Comparison of ENCODE assay signal across 8 cellular contexts in the genomic region with DNA sequence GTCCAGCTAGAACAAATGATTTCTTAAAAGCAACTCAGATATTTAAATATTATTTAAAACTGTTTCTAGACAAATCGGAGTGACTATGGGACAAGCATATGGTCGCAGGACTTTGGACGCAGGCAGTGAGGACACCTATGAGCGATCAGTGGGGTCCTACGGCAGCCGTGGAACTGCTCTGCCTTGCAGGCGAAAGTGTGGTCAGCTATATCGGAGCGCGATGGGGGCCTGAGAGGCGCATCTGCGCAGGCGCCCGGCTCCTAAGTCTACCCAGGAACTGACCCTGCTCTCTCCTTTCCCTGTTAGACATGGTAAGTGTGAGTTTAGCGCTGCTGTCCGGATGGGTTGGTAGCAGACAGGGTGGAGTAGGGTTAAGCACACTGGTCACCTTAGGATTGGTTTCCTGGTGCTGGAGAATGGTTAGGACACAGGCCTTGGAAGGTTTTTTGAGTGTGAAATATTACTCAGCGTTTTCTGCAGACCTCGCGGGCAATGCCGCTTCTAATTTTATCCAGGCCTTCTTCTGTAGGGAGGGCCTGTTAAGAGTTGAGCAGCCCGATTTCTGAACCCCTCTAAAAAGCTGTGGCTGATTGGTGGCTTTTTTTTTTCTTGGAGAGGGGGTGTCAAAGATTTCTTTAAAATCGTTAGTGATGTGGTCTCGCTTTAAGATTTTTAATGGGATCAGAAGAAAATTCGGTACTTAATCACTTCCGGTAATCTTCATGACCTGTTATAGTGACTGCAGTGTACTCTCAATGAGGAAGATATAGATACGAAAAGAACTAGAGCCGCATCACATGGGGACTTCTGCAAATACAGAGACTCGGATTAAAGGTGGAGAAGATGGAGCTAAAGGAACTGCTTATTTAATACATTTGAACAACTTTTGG. TPM values are rescaled to one million over a fixed set of nuclear protein-coding genes. Genes with fewer than 3 reads are reported as not detected.
DNase-seq lines count a peak whose midpoint lies in the region; ATAC-seq and TF ChIP-seq lines count a peak whose summit lies in the region.

Gene RABGGTB (plus strand): TSS at position 293 of the 890 bp plus-strand sequence. CDS start 16 bp downstream, at position 309.

- peaks cover 48% of the 10 kb centered on the region for H4K20me1 ChIP-seq in PC-3 (ENCODE audit: low read length)

- 0 out of 2 replicates have a peak, but pooled peaks have one; percentile 15 for TF ChIP-seq EP300 in Ishikawa (IDR thresholded peaks at IDR 0.05; ENCODE audit: borderline replicate concordance)

- H3K4me3 ChIP-seq in PC-3 (ENCODE audit: low read length) (peak within 1 kb of the TSS; percentile 95), mucosa of descending colon (peak within 1 kb of the TSS; percentile 33)

- ATAC-seq in GM21576 (IDR thresholded peaks at IDR 0.05; ENCODE audit: unreplicated experiment) (peak; percentile 68), PC-3 (peak; percentile 84), mucosa of descending colon (peak; percentile 99)

- BruUV-seq in PC-3 (replicated peaks; lab: Mats Ljungman, UMichigan), result TSS peak; percentile 73

- peak within 1 kb of the TSS; percentile 99 for H3K9ac ChIP-seq in PC-3 (ENCODE audit: low read length)

- no peaks in the 10 kb centered on the region for H3K27me3 ChIP-seq in PC-3 (ENCODE audit: low read length)

- peaks cover 58% of the 10 kb centered on the region for H3K79me2 ChIP-seq in PC-3 (ENCODE audit: low read length)

- peaks cover 43% of the 10 kb centered on the region for H3K36me3 ChIP-seq in PC-3 (ENCODE audit: low read depth, low read length)
- H3K36me3 ChIP-seq in mucosa of descending colon (ENCODE audit: low read depth), result peaks cover 4% of the 10 kb centered on the region

- H3F3A ChIP-seq in PC-3 (ENCODE audit: low read length, unreplicated experiment), result peaks cover 5% of the 10 kb centered on the region

- POLR2A ChIA-PET in PC-3 (lab: Charles Lee; ENCODE audit: unreplicated experiment), result interaction anchor here (0.5 to 0.6 kb wide), 3 partner anchors 26 to 1270 kb away, joined by 3 to 13 read pairs (median 13); no protein-coding TSS in a partner anchor

- DNase-seq in DMS114 treated with DMSO at 0.1 percent for 48 hours (lab: John Stamatoyannopoulos, UW; ENCODE audit: unreplicated experiment) (peak; percentile 96), PC-3 (peak; percentile 97), activated T-cell treated with anti-CD3 and anti-CD28 coated beads for 48 hours (ENCODE audit: low read depth) (peak; percentile 91), epithelial cell of prostate (ENCODE audit: low read depth, low spot score) (peak; percentile 69), mucosa of descending colon (peak; percentile 96 to 98 (median 97))
- DNase-seq in stimulated activated CD8-positive, alpha-beta memory T cell treated with anti-CD3 and anti-CD28 coated beads, Interleukin-4, amount 100 ng/mL, for 24 hours (ENCODE audit: low read depth), result peak; percentile 88

- CTCF ChIA-PET in PC-3 (lab: Charles Lee), result no interaction called here

- no peaks in the 10 kb centered on the region for H3K9me3 ChIP-seq in PC-3 (ENCODE audit: low read length)
- H3K9me3 ChIP-seq in mucosa of descending colon, result no peaks in the 10 kb centered on the region

- no peak for TF ChIP-seq RAD21 in Ishikawa (IDR thresholded peaks at IDR 0.05; ENCODE audit: low read depth)

- peaks cover 30% of the 10 kb centered on the region for H3K4me1 ChIP-seq in PC-3 (ENCODE audit: insufficient read depth, low read length)
- H3K4me1 ChIP-seq in mucosa of descending colon (ENCODE audit: low read depth), result peaks cover 36% of the 10 kb centered on the region

- H3K4me2 ChIP-seq in PC-3 (ENCODE audit: low read length), result peak within 1 kb of the TSS; percentile 95

- H2AFZ ChIP-seq in PC-3 (ENCODE audit: low read length), result peak within 1 kb of the TSS; percentile 99

- intact Hi-C loops in PC-3 (cut with micrococcal nuclease), result loop anchor here (1.0 to 5.0 kb wide), 2 partner anchors 62 to 159 kb away; partner anchors contain the start of gene ACADM
- intact Hi-C loops in mucosa of descending colon (cut with DNase I, micrococcal nuclease), result loop anchor here in 1 of 2 donors (10.0 kb wide), 1 partner anchor 61 kb away; the partner anchor contains the start of gene ACADM

- peak within 1 kb of the TSS; percentile 69 for H3K27ac ChIP-seq in PC-3 (ENCODE audit: low read length)
- H3K27ac ChIP-seq in epithelial cell of prostate, result peak within 1 kb of the TSS; percentile 85

- no peak for TF ChIP-seq CTCF in PC-3 (conservative IDR thresholded peaks at IDR 0.05; ENCODE audit: low read depth, low read length)
- TF ChIP-seq CTCF in mucosa of descending colon (IDR thresholded peaks at IDR 0.05), result peak; percentile 24

- H3K9me2 ChIP-seq in PC-3 (replicated peaks; ENCODE audit: low read length), result no peaks in the 10 kb centered on the region

TF ChIP-seq in Ishikawa, 13 proteins besides CTCF, POLR2A, EP300 and RAD21:
- TF ChIP-seq TCF12 (IDR thresholded peaks at IDR 0.05; ENCODE audit: low read depth) (0 out of 2 replicates have a peak, but pooled peaks have one; percentile 12), ZBTB7A (IDR thresholded peaks at IDR 0.05; ENCODE audit: low read depth) (no peak), MAX (IDR thresholded peaks at IDR 0.05) (peak; percentile 78), TEAD4 (IDR thresholded peaks at IDR 0.05) (no peak), FOXM1 (IDR thresholded peaks at IDR 0.05; ENCODE audit: borderline replicate concordance, low read depth) (no peak), TAF1 (IDR thresholded peaks at IDR 0.05; ENCODE audit: low read depth) (peak; percentile 90), YY1 (IDR thresholded peaks at IDR 0.05; ENCODE audit: low read depth) (peak; percentile 41; the same call in 1 of the 2 replicates)

RNA-seq across cellular contexts. Expression of gene RABGGTB, which starts in this region (rescaled TPM):
- total RNA-seq in PC-3 (2014; rRNA removed) (88.0 and 91.7 TPM in 2 replicates), mucosa of descending colon (10 to 100 TPM; 57.4 to 68.1 (median 66.8) TPM)

Comparison
In these comparisons a context has a peak if more than half of its experiments do, and no peak if none do; other contexts are left out.
1. Peak in every context shown above with its lines: DNase-seq, ATAC-seq, H3K4me3 ChIP-seq and H3K27ac ChIP-seq.